Comparison of ENCODE assay signal across 23 cellular contexts in the genomic region with DNA sequence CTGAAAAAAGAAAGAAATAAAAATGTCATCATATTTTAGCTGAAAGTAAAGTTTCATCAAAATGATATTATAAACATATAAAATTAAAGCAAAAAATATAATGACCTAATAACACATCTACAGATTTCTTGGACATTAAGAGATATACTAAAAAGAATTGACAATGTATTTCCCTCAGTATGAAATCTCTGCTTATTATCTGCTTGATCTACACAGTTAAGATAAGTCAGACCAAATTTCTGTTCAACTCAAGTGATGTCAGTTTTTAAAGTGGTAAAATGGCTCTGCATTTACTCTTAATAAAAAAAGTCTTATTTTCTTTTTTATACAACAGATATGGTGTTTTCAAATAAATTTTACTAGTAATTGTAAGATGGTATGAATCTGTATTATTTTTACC.
A peak's percentile ranks its signal among the peaks of the same experiment; 100 is the strongest.
DNase-seq lines count a peak whose midpoint lies in the region; ATAC-seq, FAIRE-seq and TF ChIP-seq lines count a peak whose summit lies in the region.
"Had no signal": no experiment of that assay in that cellular context is flagged by ENCODE, and none has a peak within 500 bp of the region (broad histone marks: within the 10 kb centered on the region; RNA-seq: fewer than 3 reads in every experiment).

No MANE protein-coding gene starts in this region.

- DNase-seq in HEK293T (ENCODE audit: extremely low spot score) (no peak), SK-N-MC (ENCODE audit: low read depth, low spot score) (no peak), left lobe of liver (ENCODE audit: low spot score) (no peak), T1000 (lab: John Stamatoyannopoulos, UW) (no peak)
- no peak for DNase-seq in stimulated activated naive CD4-positive, alpha-beta T cell treated with Interleukin-2 at 50 U/mL for 16 hours (lab: John Stamatoyannopoulos, UW)
- DNase-seq: AML-193; Caco-2; Calu3; CD4-positive, alpha-beta T cell; CD8-positive, alpha-beta T cell; DMS79 treated with DMSO at 0.1 percent for 48 hours; GDM1 had no signal

- H3K4me3 ChIP-seq in SK-N-MC = no peak overlapping the region
- H3K4me3 ChIP-seq: A549; BLaER1 treated with 17β-estradiol and CSF1 and Interleukin-3, amounts not matched to agents 10 nM and 100 nM; GM12878 had no signal

- H3K27ac ChIP-seq in SK-N-MC = peak overlapping the region; percentile 43; the same call in 1 of the 2 replicates
- H3K27ac ChIP-seq: 22Rv1; A549; BLaER1 treated with 17β-estradiol and CSF1 and Interleukin-3, amounts not matched to agents 10 nM and 100 nM; C4-2B had no signal

- no peak overlapping the region for H3K9ac ChIP-seq in SK-N-MC (ENCODE audit: insufficient read length)
- H3K9ac ChIP-seq: BLaER1 treated with 17β-estradiol and CSF1 and Interleukin-3, amounts not matched to agents 10 nM and 100 nM had no signal

- CTCF ChIA-PET in HEK293T (lab: Yijun Ruan, JAX) = no interaction called here

- FAIRE-seq in G401.6 (lab: Jason Lieb, UNC) = peak; percentile 6
- FAIRE-seq: A549, D721Med, GM12878, GM12892, GM18507 had no signal

- H3K9me3 ChIP-seq in SK-N-MC (ENCODE audit: low read depth, low read length) = no peaks in the 10 kb centered on the region
- H3K9me3 ChIP-seq: A549, Caco-2 had no signal

- POLR2A ChIA-PET in HEK293T (lab: Yijun Ruan, JAX) = no interaction called here

- no peaks in the 10 kb centered on the region for H3K36me3 ChIP-seq in SK-N-MC (ENCODE audit: insufficient read depth, low read length)
- H3K36me3 ChIP-seq: BLaER1 treated with 17β-estradiol and CSF1 and Interleukin-3, amounts not matched to agents 10 nM and 100 nM had no signal

- no peak; the same call in 2 of the 3 replicates for ATAC-seq in SK-N-SH treated with all-trans-retinoic acid at 6 μM for 48 hours
- no peak for ATAC-seq in left lobe of liver
- ATAC-seq in HG02981 (IDR thresholded peaks at IDR 0.05; ENCODE audit: unreplicated experiment) = no peak
- ATAC-seq: A549; CD8-positive, alpha-beta T cell; GM12878 had no signal

TF ChIP-seq in HEK293T, 16 proteins besides CTCF, POLR2A, EP300 and RAD21:
- TF ChIP-seq SP1 (IDR thresholded peaks at IDR 0.05) (no peak), ELF4 (IDR thresholded peaks at IDR 0.05) (no peak), BHLHE40 (IDR thresholded peaks at IDR 0.05; ENCODE audit: borderline replicate concordance) (no peak), NFRKB (IDR thresholded peaks at IDR 0.05) (no peak), L3MBTL2 (conservative IDR thresholded peaks at IDR 0.05) (no peak), LEF1 (IDR thresholded peaks at IDR 0.05; ENCODE audit: borderline replicate concordance) (no peak)
- TF ChIP-seq, protein P1, sequence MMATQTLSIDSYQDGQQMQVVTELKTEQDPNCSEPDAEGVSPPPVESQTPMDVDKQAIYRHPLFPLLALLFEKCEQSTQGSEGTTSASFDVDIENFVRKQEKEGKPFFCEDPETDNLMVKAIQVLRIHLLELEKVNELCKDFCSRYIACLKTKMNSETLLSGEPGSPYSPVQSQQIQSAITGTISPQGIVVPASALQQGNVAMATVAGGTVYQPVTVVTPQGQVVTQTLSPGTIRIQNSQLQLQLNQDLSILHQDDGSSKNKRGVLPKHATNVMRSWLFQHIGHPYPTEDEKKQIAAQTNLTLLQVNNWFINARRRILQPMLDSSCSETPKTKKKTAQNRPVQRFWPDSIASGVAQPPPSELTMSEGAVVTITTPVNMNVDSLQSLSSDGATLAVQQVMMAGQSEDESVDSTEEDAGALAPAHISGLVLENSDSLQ (IDR thresholded peaks at IDR 0.05) = 0 out of 2 replicates have a peak, but pooled peaks have one; percentile 4

TF ChIP-seq in SK-N-SH treated with all-trans-retinoic acid at 6 μM for 48 hours, 23 proteins besides CTCF, POLR2A, EP300 and RAD21:
- TF ChIP-seq POU6F1 (CRISPR knock-in tag; IDR thresholded peaks at IDR 0.05; ENCODE audit: borderline replicate concordance, low read depth) (no peak), ISL1 (CRISPR knock-in tag; IDR thresholded peaks at IDR 0.05) (peak; percentile 10; the same call in 1 of the 2 replicates), ZFP3 (CRISPR knock-in tag; IDR thresholded peaks at IDR 0.05) (no peak)
